In genomic region chr19:49866933-49867782, GRCh38 we compare ENCODE assay signal across 1 cellular context.
TF ChIP-seq lines count a peak whose summit lies in the region.

Gene PNKP, minus strand, starts transcription at chr19:49867576. Its CDS starts 372 bp downstream, at chr19:49867204.

TF ChIP-seq in K562, 482 proteins besides CTCF, POLR2A, EP300 and RAD21 (continued from another document):
- TF ChIP-seq ARID3A (IDR thresholded peaks at IDR 0.05; ENCODE audit: borderline replicate concordance, low read depth, low read length) (no peak), SUPT5H (IDR thresholded peaks at IDR 0.05) (peak; percentile 92), NFRKB (IDR thresholded peaks at IDR 0.05; ENCODE audit: low read depth) (no peak), USF1 (CRISPR knock-in tag; IDR thresholded peaks at IDR 0.05) (0 out of 2 replicates have a peak, but pooled peaks have one; percentile 2), CC2D1A (IDR thresholded peaks at IDR 0.05) (no peak), ATF2 (CRISPR knock-in tag; IDR thresholded peaks at IDR 0.05) (no peak), ZNF165 (CRISPR knock-in tag; IDR thresholded peaks at IDR 0.05; ENCODE audit: borderline replicate concordance) (no peak), NONO (IDR thresholded peaks at IDR 0.05; ENCODE audit: low read depth in 2 of 2, low read length in 1 of 2) (no peak; a peak in 1 of 4 replicates), ZSCAN32 (CRISPR knock-in tag; IDR thresholded peaks at IDR 0.05) (no peak), MTA3 (IDR thresholded peaks at IDR 0.05; ENCODE audit: borderline replicate concordance) (peak; percentile 76; the same call in 1 of the 2 replicates), PHTF2 (CRISPR knock-in tag; IDR thresholded peaks at IDR 0.05) (no peak), ETS2 (tag; IDR thresholded peaks at IDR 0.05; ENCODE audit: borderline replicate concordance, poor library complexity, severe bottlenecking) (no peak), PTRF (tag; IDR thresholded peaks at IDR 0.05) (no peak), LCOR (CRISPR knock-in tag; IDR thresholded peaks at IDR 0.05) (peak; percentile 45; the same call in 1 of the 2 replicates), ZNF282 (CRISPR knock-in tag; IDR thresholded peaks at IDR 0.05) (no peak), RAD51 (IDR thresholded peaks at IDR 0.05; ENCODE audit: borderline replicate concordance, low read depth) (no peak), ZBTB40 (IDR thresholded peaks at IDR 0.05) (peak; percentile 98), ZBTB40 (CRISPR knock-in tag; IDR thresholded peaks at IDR 0.05) (no peak), PML (IDR thresholded peaks at IDR 0.05; ENCODE audit: low read length) (peak; percentile 64; the same call in 1 of the 2 replicates), ZKSCAN3 (CRISPR knock-in tag; IDR thresholded peaks at IDR 0.05) (no peak), GABPA (tag; conservative IDR thresholded peaks at IDR 0.05; ENCODE audit: low read depth) (peak; percentile 98), TAF7 (tag; IDR thresholded peaks at IDR 0.05) (no peak), ATF3 (IDR thresholded peaks at IDR 0.05) (peak; percentile 64), ATF3 (CRISPR knock-in tag; conservative IDR thresholded peaks at IDR 0.05) (peak; percentile 73; the same call in 1 of the 2 replicates), HNRNPUL1 (IDR thresholded peaks at IDR 0.05; ENCODE audit: low read length) (no peak)
